In genomic region chr1:149885364-149886111, GRCh38 we compare ENCODE assay signal across 8 cellular contexts. TPM values are rescaled to one million over a fixed set of nuclear protein-coding genes. Genes with fewer than 3 reads are reported as not detected.
DNase-seq lines count a peak whose midpoint lies in the region; ATAC-seq and TF ChIP-seq lines count a peak whose summit lies in the region.

No MANE protein-coding gene starts in this region.

- no peaks in the 10 kb centered on the region for H3K27me3 ChIP-seq in H9 (ENCODE audit: insufficient read depth, low read length)
- no peaks in the 10 kb centered on the region for H3K27me3 ChIP-seq in colonic mucosa

- H2BK5ac ChIP-seq in H9 (ENCODE audit: insufficient read length, low read length), result peak overlapping the region; percentile 50

- no peaks in the 10 kb centered on the region for H3K36me3 ChIP-seq in colonic mucosa

- no peak overlapping the region for H3K27ac Mint-ChIP-seq in H9

- ATAC-seq in left colon, result peak; percentile 44
- no peak for ATAC-seq in GM18511 (IDR thresholded peaks at IDR 0.05; ENCODE audit: unreplicated experiment)

- no peak overlapping the region for H2AFZ ChIP-seq in H9 (ENCODE audit: low read length)

- no peaks in the 10 kb centered on the region for H3K79me1 ChIP-seq in H9 (ENCODE audit: insufficient read depth, low read depth, low read length, poor library complexity, severe bottlenecking)

- H3K4me1 Mint-ChIP-seq in H9, result peaks cover 4 to 7% of the 10 kb centered on the region in 2 experiments; a peak in 3 of 4 replicates

- no peak overlapping the region for H3K23ac ChIP-seq in H9 (ENCODE audit: insufficient read length, low read depth, low read length)

- no peak for TF ChIP-seq CTCF in H9 (conservative IDR thresholded peaks at IDR 0.05)
- no peak for TF ChIP-seq CTCF in colonic mucosa (IDR thresholded peaks at IDR 0.05)

- no peak overlapping the region for H2BK20ac ChIP-seq in H9 (ENCODE audit: low read depth, low read length, poor library complexity, severe bottlenecking)

- peak overlapping the region; percentile 9; the same call in 1 of the 2 replicates for H3K14ac ChIP-seq in H9 (ENCODE audit: insufficient read depth, low read length)

- WGBS in H9 (ENCODE audit: extremely low coverage, insufficient read length, low lambda C conversion rate), result no CpG with 5 or more reads among the region's 36 CpGs

- no peak overlapping the region for H2BK15ac ChIP-seq in H9 (ENCODE audit: low read depth, low read length)

- intact Hi-C loops in colonic mucosa (cut with DNase I) (no loop called here), left colon (cut with DNase I, micrococcal nuclease) (no loop called here)

- no peaks in the 10 kb centered on the region for H3K36me3 Mint-ChIP-seq in H9 (ENCODE audit: insufficient read depth in 1 of 3, low read depth in 3 of 3)

- H3K4me1 ChIP-seq in H9 (ENCODE audit: insufficient read depth, low read length) (peaks cover 3% of the 10 kb centered on the region; the same call in 1 of the 2 replicates), colonic mucosa (no peaks in the 10 kb centered on the region)

- H4K8ac ChIP-seq in H9 (replicated peaks; ENCODE audit: insufficient read length, low read depth, low read length), result no peak overlapping the region

- no peak overlapping the region for H3K4me3 Mint-ChIP-seq in H9

- H3K9me3 Mint-ChIP-seq in H9, result no peaks in the 10 kb centered on the region

- H2BK120ac ChIP-seq in H9 (ENCODE audit: low read depth, low read length, poor library complexity, severe bottlenecking), result no peak overlapping the region

- no peak overlapping the region for H3T11ph ChIP-seq in H9 (ENCODE audit: low read length)

- H4K20me1 ChIP-seq in H9 (ENCODE audit: control insufficient read depth, insufficient read depth, insufficient read length), result no peaks in the 10 kb centered on the region

- no peak overlapping the region for H3K56ac ChIP-seq in H9 (ENCODE audit: insufficient read length, low read depth, low read length)

- no peak overlapping the region for H2AK5ac ChIP-seq in H9 (ENCODE audit: insufficient read length, low read length)

- no peaks in the 10 kb centered on the region for H3K79me2 ChIP-seq in H9 (ENCODE audit: insufficient read depth, low read length)

- no peak overlapping the region; the same call in 1 of the 2 replicates for H3K4ac ChIP-seq in H9 (ENCODE audit: low read depth, low read length)

- H4K5ac ChIP-seq in H9 (ENCODE audit: insufficient read length, low read depth, low read length), result no peak overlapping the region

- no peaks in the 10 kb centered on the region for H3K27me3 Mint-ChIP-seq in H9 (ENCODE audit: low read depth)

- H3K9me3 ChIP-seq in H9 (ENCODE audit: control insufficient read depth, low read depth, low read length) (no peaks in the 10 kb centered on the region), colonic mucosa (no peaks in the 10 kb centered on the region)

- H4K91ac ChIP-seq in H9 (ENCODE audit: insufficient read length, low read depth, low read length), result no peak overlapping the region

- peak overlapping the region; percentile 87 for H3K27ac ChIP-seq in H9 (ENCODE audit: insufficient read length, low read depth, low read length)
- peak overlapping the region; percentile 100 for H3K27ac ChIP-seq in colonic mucosa

- peak overlapping the region; percentile 100 for H3K4me2 ChIP-seq in H9 (ENCODE audit: insufficient read depth, insufficient read length, low read length)

- H3K4me3 ChIP-seq in colonic mucosa, result peak overlapping the region; percentile 64

- H3K23me2 ChIP-seq in H9 (ENCODE audit: insufficient read length, low read depth, low read length, poor library complexity, severe bottlenecking), result peaks cover 24% of the 10 kb centered on the region

- no peak overlapping the region for H2BK12ac ChIP-seq in H9 (ENCODE audit: insufficient read length, low read depth, low read length)

- in situ Hi-C loops in ACHN (cut with HindIII; ENCODE audit: low pct_ligation_motif_present, low pct_unique_long_range_greater_than_20kb, low sequenced_read_pairs), result no loop called here

- H3K9ac ChIP-seq in H9 (ENCODE audit: extremely low read depth, insufficient read length, low read length) (peak overlapping the region; percentile 95), colonic mucosa (ENCODE audit: low read depth in 2 of 2, low read length in 2 of 2) (peak overlapping the region; percentile 82 to 98)

- DNase-seq in ACHN (peak; percentile 81), H9 (peak; percentile 79), NCI-H460 (ENCODE audit: extremely low read depth, low read depth) (peak; percentile 93), colonic mucosa (peak; percentile 86), left colon (peak; percentile 87 to 88)
- DNase-seq in activated CD4-positive, alpha-beta T cell treated with anti-CD3 and anti-CD28 coated beads for 4 hours, result peak; percentile 56 to 59
- DNase-seq in stimulated activated CD4-positive, alpha-beta T cell treated with anti-CD3 and anti-CD28 coated beads, Interleukin-1b, Interleukin-23, amount 100 ng/mL, for 24 hours (ENCODE audit: low read depth in 4 of 4, low spot score in 1 of 4), result peak; percentile 26 to 70 (median 38)

- peak overlapping the region; percentile 85 for H3K18ac ChIP-seq in H9 (ENCODE audit: insufficient read length, low read depth, low read length)

RNA-seq across cellular contexts. Expression of gene BOLA1, which starts 13.8 kb away (rescaled TPM):
- total RNA-seq in H9 (2021), result 5.7 and 6.0 TPM in 2 replicates
- 21.7 and 24.9 TPM in 2 replicates for total RNA-seq in NCI-H460 (2014; rRNA removed; shearing (Covaris generic))
- polyA plus RNA-seq in NCI-H460 (2014; cell fraction: nucleus; rRNA removed), result 43.8 and 53.3 TPM in 2 replicates
- total RNA-seq in colonic mucosa, result 10 to 100 TPM; 12.8 to 21.1 TPM
- 10 to 100 TPM; 11.0 to 12.6 TPM for total RNA-seq in left colon

RNA-seq across cellular contexts. Expression of gene SV2A, which starts 32.1 kb away (rescaled TPM):
- total RNA-seq in H9 (2021) (42.4 and 44.4 TPM in 2 replicates), colonic mucosa (1 to 10 TPM in 1 of 2 donors, under 1 TPM in 1; 0.89 to 1.5 TPM), left colon (1 to 10 TPM; 1.1 to 1.4 TPM)
- total RNA-seq in NCI-H460 (2014; rRNA removed; shearing (Covaris generic)), result 0.63 and 1.3 TPM in 2 replicates
- polyA plus RNA-seq in NCI-H460 (2014; cell fraction: nucleus; rRNA removed), result 0.22 and 1.2 TPM in 2 replicates

RNA-seq across cellular contexts. Expression of gene SF3B4, which starts 42.1 kb away (rescaled TPM):
- total RNA-seq in H9 (2021) (123 and 127 TPM in 2 replicates), colonic mucosa (10 to 100 TPM; 42.2 to 66.1 TPM), left colon (10 to 100 TPM; 51.4 to 58.0 TPM)
- 20.0 and 29.4 TPM in 2 replicates for total RNA-seq in NCI-H460 (2014; rRNA removed; shearing (Covaris generic))
- polyA plus RNA-seq in NCI-H460 (2014; cell fraction: nucleus; rRNA removed), result 20.4 and 21.6 TPM in 2 replicates

RNA-seq across cellular contexts. Expression of gene MTMR11, which starts 51.1 kb away (rescaled TPM):
- total RNA-seq in H9 (2021) (3.9 and 4.0 TPM in 2 replicates), colonic mucosa (100 to 1,000 TPM; 168 to 188 TPM), left colon (100 to 1,000 TPM; 176 to 247 TPM)
- total RNA-seq in NCI-H460 (2014; rRNA removed; shearing (Covaris generic)), result 8.7 and 10.5 TPM in 2 replicates
- polyA plus RNA-seq in NCI-H460 (2014; cell fraction: nucleus; rRNA removed), result 28.0 and 30.1 TPM in 2 replicates

Comparison
In these comparisons a context has a peak if more than half of its experiments do, and no peak if none do; other contexts are left out.
1. DNase-seq: peak in every context shown above with its lines; median percentile 93 in NCI-H460; 88 in left colon; 86 in colonic mucosa; 81 in ACHN; 79 in H9; 58 in activated CD4-positive, alpha-beta T cell treated with anti-CD3 and anti-CD28 coated beads for 4 hours; 38 in stimulated activated CD4-positive, alpha-beta T cell treated with anti-CD3 and anti-CD28 coated beads, Interleukin-1b, Interleukin-23, amount 100 ng/mL, for 24 hours.
2. RNA of gene SV2A, which starts 32.1 kb away (total RNA-seq): 42.4 to 44.4 TPM in H9; 0.89 to 1.5 TPM in colonic mucosa, 1.1 to 1.4 TPM in left colon and 0.63 to 1.3 TPM in NCI-H460; every median in the first group is over 10 times any median in the second.